25 cellular contexts compared by ENCODE assay signal in the genomic region with DNA sequence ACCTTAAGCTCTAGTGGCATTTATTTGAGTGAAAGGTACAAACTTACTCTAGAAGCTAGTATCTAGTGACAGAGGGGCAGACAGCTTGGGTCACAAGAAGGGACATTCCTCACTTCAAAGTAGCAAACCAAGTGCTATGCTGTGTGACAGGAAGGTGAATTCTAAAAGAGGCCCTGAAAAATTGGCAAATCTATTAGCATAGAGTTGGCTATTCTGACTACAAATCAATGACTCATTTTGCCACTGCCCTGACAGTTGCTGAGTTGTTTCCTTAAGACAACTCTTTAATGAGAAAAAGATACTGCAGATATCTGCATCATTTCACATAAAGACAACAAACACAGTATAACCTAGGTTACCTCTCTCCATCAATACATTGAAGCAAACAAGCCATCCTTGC.
"Had no signal": no experiment of that assay in that cellular context is flagged by ENCODE, and none has a peak within 500 bp of the region (broad histone marks: within the 10 kb centered on the region; RNA-seq: fewer than 3 reads in every experiment).

No MANE protein-coding gene starts in this region.

- H3K36me3 ChIP-seq: adrenal gland, ascending aorta, pancreas, right lobe of liver, stomach, suprapubic skin, tibial nerve had no signal

- H3K4me1 Mint-ChIP-seq: activated CD4-positive, alpha-beta T cell treated with anti-CD3 and anti-CD28 coated beads, Interleukin-2, amount 10 ng/mL, durations not matched to agents 24 days and 14 days; activated T-helper 17 cell treated with anti-CD3 and anti-CD28 coated beads, Interleukin-2, amount 50 U/mL, for 72 hours; endodermal cell; memory B cell; nephron progenitor cell; stimulated activated effector memory CD8-positive, alpha-beta T cell treated with anti-CD3 and anti-CD28 coated beads, Interleukin-12 subunit alpha, Interleukin-12 subunit beta, amount 100 ng/mL, for 72 hours had no signal

- H3K27ac Mint-ChIP-seq: activated CD4-positive, alpha-beta T cell treated with anti-CD3 and anti-CD28 coated beads, Interleukin-2, amount 10 ng/mL, durations not matched to agents 24 days and 14 days; activated CD8-positive, alpha-beta T cell treated with anti-CD3 and anti-CD28 coated beads, Interleukin-2, amount 10 ng/mL, durations not matched to agents 7 days and 5 days; activated T-helper 17 cell treated with anti-CD3 and anti-CD28 coated beads, Interleukin-2, amount 50 U/mL, for 72 hours; endodermal cell; memory B cell; nephron progenitor cell; stimulated activated effector memory CD8-positive, alpha-beta T cell treated with anti-CD3 and anti-CD28 coated beads, Interleukin-12 subunit alpha, Interleukin-12 subunit beta, amount 100 ng/mL, for 72 hours had no signal

- H3K36me3 Mint-ChIP-seq: memory B cell; stimulated activated effector memory CD8-positive, alpha-beta T cell treated with anti-CD3 and anti-CD28 coated beads, Interleukin-12 subunit alpha, Interleukin-12 subunit beta, amount 100 ng/mL, for 72 hours had no signal

- H3K27me3 Mint-ChIP-seq: activated CD4-positive, alpha-beta T cell treated with anti-CD3 and anti-CD28 coated beads, Interleukin-2, amount 10 ng/mL, durations not matched to agents 24 days and 14 days; activated T-helper 17 cell treated with anti-CD3 and anti-CD28 coated beads, Interleukin-2, amount 50 U/mL, for 72 hours; memory B cell had no signal

- DNase-seq: activated CD4-positive, alpha-beta T cell treated with anti-CD3 and anti-CD28 coated beads, Interleukin-2, amount 10 ng/mL, durations not matched to agents 24 days and 14 days; activated CD8-positive, alpha-beta T cell treated with anti-CD3 and anti-CD28 coated beads, Interleukin-2, amount 10 ng/mL, durations not matched to agents 7 days and 5 days; adrenal gland; cerebellar nuclear complex; endodermal cell; hippocampal formation; kidney glomerular epithelial cell; left ventricle myocardium superior; mucosa of descending colon; nephron progenitor cell; pancreas; right lobe of liver; stimulated activated CD4-positive, alpha-beta T cell treated with anti-CD3 and anti-CD28 coated beads, Interleukin-2, amount 100 ng/mL, for 24 hours; stomach; T-helper 2 cell had no signal

- H3K9me3 ChIP-seq: adrenal gland, ascending aorta, mucosa of descending colon, pancreas, right lobe of liver, stomach, suprapubic skin, tibial nerve had no signal

- H3K4me3 ChIP-seq: adrenal gland, ascending aorta, coronary artery, mucosa of descending colon, pancreas, right lobe of liver, skin epidermis, stomach, suprapubic skin, tibial nerve had no signal

- H3K27ac ChIP-seq: adrenal gland, ascending aorta, coronary artery, pancreas, right lobe of liver, skin epidermis, stomach, suprapubic skin, tibial nerve had no signal

- H3K9me3 Mint-ChIP-seq: endodermal cell, nephron progenitor cell had no signal

- H3K4me3 Mint-ChIP-seq: activated CD4-positive, alpha-beta T cell treated with anti-CD3 and anti-CD28 coated beads, Interleukin-2, amount 10 ng/mL, durations not matched to agents 24 days and 14 days; activated CD8-positive, alpha-beta T cell treated with anti-CD3 and anti-CD28 coated beads, Interleukin-2, amount 10 ng/mL, durations not matched to agents 7 days and 5 days; activated T-helper 17 cell treated with anti-CD3 and anti-CD28 coated beads, Interleukin-2, amount 50 U/mL, for 72 hours; endodermal cell; memory B cell; nephron progenitor cell; stimulated activated effector memory CD8-positive, alpha-beta T cell treated with anti-CD3 and anti-CD28 coated beads, Interleukin-12 subunit alpha, Interleukin-12 subunit beta, amount 100 ng/mL, for 72 hours had no signal

- H3K27me3 ChIP-seq: adrenal gland, ascending aorta, pancreas, right lobe of liver, stomach, suprapubic skin, tibial nerve had no signal

- ATAC-seq: activated CD4-positive, CD25-positive, alpha-beta regulatory T cell treated with anti-CD3 and anti-CD28 coated beads, Interleukin-2, amount 50 U/mL, for 24 hours; activated CD8-positive, alpha-beta T cell treated with anti-CD3 and anti-CD28 coated beads, Interleukin-2, amount 10 ng/mL, durations not matched to agents 7 days and 5 days; activated naive CD4-positive, alpha-beta T cell treated with anti-CD3 and anti-CD28 coated beads, Interleukin-2, amount 50 U/mL, for 72 hours; activated T-helper 17 cell treated with anti-CD3 and anti-CD28 coated beads, Interleukin-2, amount 50 U/mL, for 72 hours; left ventricle myocardium superior; mucosa of descending colon; pancreas; stimulated activated effector memory CD8-positive, alpha-beta T cell treated with anti-CD3 and anti-CD28 coated beads, Interleukin-12 subunit alpha, Interleukin-12 subunit beta, amount 100 ng/mL, for 72 hours had no signal

- H3K4me1 ChIP-seq: adrenal gland, ascending aorta, pancreas, right lobe of liver, stomach, suprapubic skin, tibial nerve had no signal
